Comparison of ENCODE assay signal across 8 cellular contexts in the genomic region with DNA sequence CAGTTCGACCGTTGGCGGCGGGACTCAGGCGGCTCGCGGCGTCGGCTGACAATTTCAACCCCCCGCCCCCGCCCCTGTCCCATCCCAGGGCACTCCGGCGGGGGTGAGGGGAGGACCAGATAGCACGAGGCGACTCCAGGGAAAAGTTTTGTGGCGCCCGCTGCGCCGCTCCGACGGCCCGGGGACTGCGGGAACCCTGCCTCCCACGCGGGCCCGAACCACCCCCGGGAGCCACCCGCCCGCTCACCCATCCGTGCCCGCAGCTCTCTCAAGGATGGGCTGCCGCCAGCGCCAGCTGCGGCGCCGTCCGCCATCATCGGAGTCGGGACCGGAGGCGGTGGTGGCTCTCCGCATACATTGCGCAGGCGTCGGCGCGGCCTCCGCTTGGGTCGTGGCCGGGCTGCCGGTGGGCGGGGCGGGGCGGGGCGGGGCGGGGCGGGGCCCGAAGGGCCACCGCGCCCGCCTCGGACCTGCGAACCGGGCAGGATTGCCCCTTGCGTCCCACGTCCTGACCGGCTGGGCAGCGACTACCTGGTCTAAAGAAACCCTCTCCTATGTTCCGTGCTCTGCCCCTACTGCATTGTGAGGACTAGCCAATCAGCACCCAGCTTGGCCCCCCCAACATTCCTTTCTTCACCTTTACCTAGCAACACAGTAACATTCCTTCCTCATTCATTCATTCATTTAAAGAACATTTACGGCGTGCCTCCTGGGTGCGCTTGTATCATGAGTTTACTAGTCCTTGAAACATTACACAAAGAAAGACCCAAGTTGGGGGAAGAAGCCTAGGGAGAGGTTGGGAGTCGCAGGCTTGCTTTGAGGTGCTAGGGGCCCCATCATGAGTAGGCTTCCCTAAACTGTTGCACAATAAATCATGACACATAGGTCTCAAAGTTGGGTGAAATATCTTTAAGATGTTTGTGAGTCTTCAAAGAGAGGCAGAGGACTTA. TPM values are rescaled to one million over a fixed set of nuclear protein-coding genes. Genes with fewer than 3 reads are reported as not detected.
DNase-seq lines count a peak whose midpoint lies in the region; ATAC-seq and TF ChIP-seq lines count a peak whose summit lies in the region.

A gene with protein sequence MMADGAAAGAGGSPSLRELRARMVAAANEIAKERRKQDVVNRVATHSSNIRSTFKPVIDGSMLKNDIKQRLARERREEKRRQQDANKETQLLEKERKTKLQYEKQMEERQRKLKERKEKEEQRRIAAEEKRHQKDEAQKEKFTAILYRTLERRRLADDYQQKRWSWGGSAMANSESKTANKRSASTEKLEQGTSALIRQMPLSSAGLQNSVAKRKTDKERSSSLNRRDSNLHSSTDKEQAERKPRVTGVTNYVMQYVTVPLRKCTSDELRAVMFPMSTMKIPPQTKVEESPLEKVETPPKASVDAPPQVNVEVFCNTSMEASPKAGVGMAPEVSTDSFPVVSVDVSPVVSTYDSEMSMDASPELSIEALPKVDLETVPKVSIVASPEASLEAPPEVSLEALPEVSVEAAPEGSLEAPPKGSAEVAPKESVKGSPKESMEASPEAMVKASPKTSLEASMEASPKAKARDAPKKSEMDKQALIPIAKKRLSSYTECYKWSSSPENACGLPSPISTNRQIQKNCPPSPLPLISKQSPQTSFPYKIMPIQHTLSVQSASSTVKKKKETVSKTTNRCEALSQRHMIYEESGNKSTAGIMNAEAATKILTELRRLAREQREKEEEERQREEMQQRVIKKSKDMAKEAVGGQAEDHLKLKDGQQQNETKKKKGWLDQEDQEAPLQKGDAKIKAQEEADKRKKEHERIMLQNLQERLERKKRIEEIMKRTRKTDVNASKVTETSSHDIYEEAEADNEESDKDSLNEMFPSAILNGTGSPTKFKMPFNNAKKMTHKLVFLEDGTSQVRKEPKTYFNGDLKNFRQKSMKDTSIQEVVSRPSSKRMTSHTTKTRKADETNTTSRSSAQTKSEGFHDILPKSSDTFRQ (minus strand): TSS at position 359 of the 950 bp plus-strand sequence. CDS start 42 bp downstream, at position 317.

- peak in 1 of 4 donors; percentile 44 for TF ChIP-seq POLR2A in upper lobe of left lung (IDR thresholded peaks at IDR 0.05)

- H3K4me1 ChIP-seq in SJCRH30 (no peaks in the 10 kb centered on the region; the same call in 1 of the 2 replicates), trophoblast cell (ENCODE audit: control insufficient read depth in 1 of 2, insufficient read depth in 2 of 2, low read length in 2 of 2) (peaks cover 0 to 2% of the 10 kb centered on the region in 2 experiments), upper lobe of left lung (peaks cover 0 to 4% (median 0%) of the 10 kb centered on the region in 4 donors)

- no peak within 1 kb of the TSS for H2BK12ac ChIP-seq in trophoblast cell (ENCODE audit: low read length)

- H4K12ac ChIP-seq in trophoblast cell (ENCODE audit: low read depth, low read length), result peak within 1 kb of the TSS; percentile 85

- H3K9ac ChIP-seq in trophoblast cell (ENCODE audit: low read length), result peak within 1 kb of the TSS; percentile 58

- H3K36me3 ChIP-seq in SJCRH30, result no peaks in the 10 kb centered on the region
- H3K36me3 ChIP-seq in trophoblast cell (ENCODE audit: control insufficient read depth in 1 of 2, insufficient read depth in 2 of 2, low read length in 2 of 2), result no peaks in the 10 kb centered on the region
- H3K36me3 ChIP-seq in upper lobe of left lung, result no peaks in the 10 kb centered on the region

- CTCF ChIA-PET in activated naive CD4-positive, alpha-beta T cell treated with anti-CD3 and anti-CD28 coated beads for 36 hours (lab: Charles Lee), result interaction anchor here (1.0 kb wide), 1 partner anchor 223 kb away, joined by 3 read pairs; no protein-coding TSS in a partner anchor

- peak within 1 kb of the TSS; percentile 67 for H3K14ac ChIP-seq in trophoblast cell (ENCODE audit: low read length)

- H3K27ac Mint-ChIP-seq in activated naive CD4-positive, alpha-beta T cell treated with anti-CD3 and anti-CD28 coated beads for 36 hours, result peak within 1 kb of the TSS; percentile 56
- no peak within 1 kb of the TSS for H3K27ac Mint-ChIP-seq in glutamatergic neuron (ENCODE audit: unreplicated experiment)

- H3K4me1 Mint-ChIP-seq in activated naive CD4-positive, alpha-beta T cell treated with anti-CD3 and anti-CD28 coated beads for 36 hours (ENCODE audit: low read depth), result peaks cover 12% of the 10 kb centered on the region
- peaks cover 3% of the 10 kb centered on the region for H3K4me1 Mint-ChIP-seq in glutamatergic neuron (ENCODE audit: low read depth, unreplicated experiment)

- peak within 1 kb of the TSS; percentile 83 for H3K4me3 Mint-ChIP-seq in activated naive CD4-positive, alpha-beta T cell treated with anti-CD3 and anti-CD28 coated beads for 36 hours
- peak within 1 kb of the TSS; percentile 87 for H3K4me3 Mint-ChIP-seq in glutamatergic neuron (ENCODE audit: unreplicated experiment)

- H3K36me3 Mint-ChIP-seq in activated naive CD4-positive, alpha-beta T cell treated with anti-CD3 and anti-CD28 coated beads for 36 hours (ENCODE audit: low read depth), result no peaks in the 10 kb centered on the region
- H3K36me3 Mint-ChIP-seq in glutamatergic neuron (ENCODE audit: unreplicated experiment), result no peaks in the 10 kb centered on the region

- H3K4me3 ChIP-seq in SJCRH30, result peak within 1 kb of the TSS; percentile 97
- H3K4me3 ChIP-seq in trophoblast cell (ENCODE audit: low read depth, low read length), result peak within 1 kb of the TSS; percentile 78
- H3K4me3 ChIP-seq in upper lobe of left lung, result peak within 1 kb of the TSS; percentile 60 to 84 (median 66)

- no peaks in the 10 kb centered on the region for H3K79me2 ChIP-seq in trophoblast cell (ENCODE audit: control insufficient read depth, insufficient read depth, low read length, poor library complexity)

- H3K27me3 Mint-ChIP-seq in activated naive CD4-positive, alpha-beta T cell treated with anti-CD3 and anti-CD28 coated beads for 36 hours (ENCODE audit: low read depth), result no peaks in the 10 kb centered on the region
- no peaks in the 10 kb centered on the region for H3K27me3 Mint-ChIP-seq in glutamatergic neuron (ENCODE audit: unreplicated experiment)

- DNase-seq in COLO829 (ENCODE audit: low spot score) (peak; percentile 62), SJCRH30 (peak; percentile 58 to 71), glutamatergic neuron (peak; percentile 58), trophoblast cell (peak; percentile 42 to 65), upper lobe of left lung (peak; percentile 65 to 92)
- peak; percentile 66 for DNase-seq in activated naive CD4-positive, alpha-beta T cell treated with anti-CD3 and anti-CD28 coated beads for 36 hours

- peak within 1 kb of the TSS; percentile 76 for H4K8ac ChIP-seq in trophoblast cell (ENCODE audit: low read depth, low read length)

- WGBS in trophoblast cell (ENCODE audit: extremely low coverage, insufficient coverage, insufficient read length), result no CpG with 5 or more reads among the region's 73 CpGs
- 0 to 23% methylated on average over 3 to 46 of the region's 73 CpGs for WGBS in upper lobe of left lung, 2 donors

- no peaks in the 10 kb centered on the region for H3K27me3 ChIP-seq in SJCRH30
- H3K27me3 ChIP-seq in trophoblast cell (ENCODE audit: insufficient read depth, low read length), result no peaks in the 10 kb centered on the region
- H3K27me3 ChIP-seq in upper lobe of left lung, result no peaks in the 10 kb centered on the region

- H3K9me3 Mint-ChIP-seq in activated naive CD4-positive, alpha-beta T cell treated with anti-CD3 and anti-CD28 coated beads for 36 hours, result no peaks in the 10 kb centered on the region
- no peaks in the 10 kb centered on the region for H3K9me3 Mint-ChIP-seq in glutamatergic neuron (ENCODE audit: unreplicated experiment)

- TF ChIP-seq CTCF in glutamatergic neuron (IDR thresholded peaks at IDR 0.05; ENCODE audit: partially characterized antibody, unreplicated experiment) (no peak), upper lobe of left lung (IDR thresholded peaks at IDR 0.05) (no peak)

- H2AK5ac ChIP-seq in trophoblast cell (ENCODE audit: low read length), result no peak within 1 kb of the TSS

- intact Hi-C loops in activated naive CD4-positive, alpha-beta T cell treated with anti-CD3 and anti-CD28 coated beads for 36 hours (cut with micrococcal nuclease), result loop anchor here (1.0 to 10.0 kb wide), 3 partner anchors 245 to 443 kb away; a partner anchor contains a TSS

- no peak within 1 kb of the TSS for H3K23ac ChIP-seq in trophoblast cell (ENCODE audit: low read length)

- H3K9me3 ChIP-seq in SJCRH30 (replicated peaks) (no peaks in the 10 kb centered on the region), trophoblast cell (ENCODE audit: insufficient read depth, low read depth, low read length) (no peaks in the 10 kb centered on the region), upper lobe of left lung (no peaks in the 10 kb centered on the region)

- peak within 1 kb of the TSS; percentile 86 for H2AFZ ChIP-seq in trophoblast cell (ENCODE audit: insufficient read depth, low read length, poor library complexity)

- no peak within 1 kb of the TSS for H2BK5ac ChIP-seq in trophoblast cell (ENCODE audit: low read depth, low read length, poor library complexity)

- peak within 1 kb of the TSS; percentile 95 for H3K4me2 ChIP-seq in trophoblast cell (ENCODE audit: low read length)

- H3K79me1 ChIP-seq in trophoblast cell (ENCODE audit: low read length), result no peaks in the 10 kb centered on the region

- no peak within 1 kb of the TSS for H3K4ac ChIP-seq in trophoblast cell (ENCODE audit: low read depth, low read length)

- no peak for TF ChIP-seq EP300 in upper lobe of left lung (IDR thresholded peaks at IDR 0.05)

- H3K27ac ChIP-seq in SJCRH30 (peak within 1 kb of the TSS; percentile 74), trophoblast cell (ENCODE audit: low read depth, low read length) (no peak within 1 kb of the TSS), upper lobe of left lung (peak within 1 kb of the TSS; percentile 65 to 81 (median 73))

- ATAC-seq in GM19452 (IDR thresholded peaks at IDR 0.05; ENCODE audit: unreplicated experiment), result peak; percentile 90
- ATAC-seq in HG03571 (IDR thresholded peaks at IDR 0.05; ENCODE audit: unreplicated experiment), result peak; percentile 88
- peak; percentile 73 to 98 for ATAC-seq in upper lobe of left lung (ENCODE audit: low FRiP score in 2 of 2)

- H4K91ac ChIP-seq in trophoblast cell (ENCODE audit: low read depth, low read length), result peak within 1 kb of the TSS; percentile 76

- peak within 1 kb of the TSS; percentile 69 for H3K18ac ChIP-seq in trophoblast cell (ENCODE audit: low read length)

- peak within 1 kb of the TSS; percentile 49 for H2BK120ac ChIP-seq in trophoblast cell (ENCODE audit: insufficient read depth, low read length, poor library complexity)

RNA-seq across cellular contexts. Expression of the gene that starts here (rescaled TPM):
- total RNA-seq in SJCRH30 (2014; rRNA removed; shearing (Covaris generic)), result 15.5 and 17.6 TPM in 2 replicates
- 10 to 100 TPM; 10.4 to 12.5 TPM for total RNA-seq in activated naive CD4-positive, alpha-beta T cell treated with anti-CD3 and anti-CD28 coated beads for 36 hours
- total RNA-seq in glutamatergic neuron (ENCODE audit: unreplicated experiment) (4.6 TPM), upper lobe of left lung (10 to 100 TPM in 3 of 6 donors, 1 to 10 TPM in 3; 4.8 to 19.9 (median 9.3) TPM)
- 6.8 and 7.6 TPM in 2 replicates for polyA plus RNA-seq in trophoblast cell (2013)
